24 cellular contexts compared by ENCODE assay signal in genomic region chr10:127427926-127428325, GRCh38.
DNase-seq lines count a peak whose midpoint lies in the region; ATAC-seq and TF ChIP-seq lines count a peak whose summit lies in the region.
"Had no signal": no experiment of that assay in that cellular context is flagged by ENCODE, and none has a peak within 500 bp of the region (broad histone marks: within the 10 kb centered on the region; RNA-seq: fewer than 3 reads in every experiment).

No MANE protein-coding gene starts in this region.

- no peaks in the 10 kb centered on the region for H3K27me3 Mint-ChIP-seq in WTC11 (ENCODE audit: low read depth)
- H3K27me3 Mint-ChIP-seq: CD4-positive, alpha-beta memory T cell; CD4-positive, CD25-positive, alpha-beta regulatory T cell; CD8-positive, alpha-beta memory T cell had no signal

- ATAC-seq in WTC11 (no peak), GM19328 (IDR thresholded peaks at IDR 0.05; ENCODE audit: unreplicated experiment) (no peak), GM18502 (IDR thresholded peaks at IDR 0.05; ENCODE audit: poor library complexity, unreplicated experiment) (no peak)
- ATAC-seq: GM12878 had no signal

- peaks cover 3% of the 10 kb centered on the region for H3K27me3 ChIP-seq in neutrophil
- H3K27me3 ChIP-seq in H7 (ENCODE audit: control insufficient read depth, insufficient read depth, low read length) = no peaks in the 10 kb centered on the region
- H3K27me3 ChIP-seq: BLaER1 had no signal

- no peak overlapping the region for H3K4me3 Mint-ChIP-seq in WTC11
- H3K4me3 Mint-ChIP-seq: CD14-positive monocyte; CD4-positive, alpha-beta memory T cell; CD4-positive, CD25-positive, alpha-beta regulatory T cell; CD8-positive, alpha-beta memory T cell had no signal

- H3K9me3 Mint-ChIP-seq in WTC11 = peaks cover 16% of the 10 kb centered on the region

- H3K27ac Mint-ChIP-seq in WTC11 = peak overlapping the region; percentile 9; the same call in 1 of the 2 replicates
- H3K27ac Mint-ChIP-seq: CD14-positive monocyte; CD4-positive, alpha-beta memory T cell; CD4-positive, CD25-positive, alpha-beta regulatory T cell; CD8-positive, alpha-beta memory T cell had no signal

- peak overlapping the region; percentile 31 for H3K27ac ChIP-seq in neutrophil
- H3K27ac ChIP-seq: BLaER1 had no signal

- peak; percentile 69 for DNase-seq in MV-4-11 (lab: John Stamatoyannopoulos, UW)
- no peak for DNase-seq in WTC11 (ENCODE audit: low spot score)
- no peak for DNase-seq in H7
- DNase-seq: 8988T; ACHN; BE2C; C1 segment of cervical spinal cord; CD4-positive, alpha-beta memory T cell; CD4-positive, CD25-positive, alpha-beta regulatory T cell; CD8-positive, alpha-beta memory T cell; COR-L47; DMS 273 treated with DMSO at 0.1 percent for 48 hours; DMS153; DMS53; DMS79; DND-41; EL; GDM1 had no signal

- H3K36me3 Mint-ChIP-seq in WTC11 = peaks cover 43% of the 10 kb centered on the region
- H3K36me3 Mint-ChIP-seq: CD14-positive monocyte; CD4-positive, alpha-beta memory T cell; CD4-positive, CD25-positive, alpha-beta regulatory T cell; CD8-positive, alpha-beta memory T cell had no signal

- no peaks in the 10 kb centered on the region for H3K9me3 ChIP-seq in neutrophil
- H3K9me3 ChIP-seq: BE2C had no signal

- CTCF ChIA-PET in WTC11 (lab: Charles Lee) = no interaction called here

- H3K4me3 ChIP-seq in neutrophil (ENCODE audit: low read depth in 1 of 2, low read length in 1 of 2) (no peak overlapping the region), H7 (ENCODE audit: insufficient read depth, low read depth, low read length) (no peak overlapping the region)
- H3K4me3 ChIP-seq: BLaER1, GM12878 had no signal

- TF ChIP-seq CTCF in WTC11 (IDR thresholded peaks at IDR 0.05) (no peak), neutrophil (IDR thresholded peaks at IDR 0.05) (no peak)

- H3K36me3 ChIP-seq in neutrophil (no peaks in the 10 kb centered on the region), H7 (replicated peaks; ENCODE audit: control insufficient read depth, insufficient read depth, low read length) (peaks cover 2% of the 10 kb centered on the region)
- H3K36me3 ChIP-seq: BE2C, BLaER1 had no signal

- H3K4me1 ChIP-seq in neutrophil (ENCODE audit: control insufficient read depth in 1 of 2, insufficient read depth in 1 of 2, low read depth in 1 of 2, low read length in 1 of 2) = peaks cover 20 to 29% of the 10 kb centered on the region in 2 experiments

- H3K4me1 Mint-ChIP-seq in WTC11 = peaks cover 11% of the 10 kb centered on the region
- H3K4me1 Mint-ChIP-seq: CD4-positive, alpha-beta memory T cell; CD4-positive, CD25-positive, alpha-beta regulatory T cell had no signal

- POLR2A ChIA-PET in WTC11 (lab: Charles Lee) = no interaction called here

TF ChIP-seq in WTC11, 78 proteins besides CTCF, POLR2A, EP300 and RAD21 (continues in another document):
- TF ChIP-seq TCF7 (CRISPR knock-in tag; IDR thresholded peaks at IDR 0.05; ENCODE audit: low read depth) (no peak), SMAD4 (CRISPR knock-in tag; IDR thresholded peaks at IDR 0.05) (no peak), NR3C1 (CRISPR knock-in tag; conservative IDR thresholded peaks at IDR 0.05; ENCODE audit: low read depth) (no peak), AFF4 (CRISPR knock-in tag; IDR thresholded peaks at IDR 0.05; ENCODE audit: borderline replicate concordance) (no peak), ETV6 (CRISPR knock-in tag; IDR thresholded peaks at IDR 0.05) (no peak), FOXK1 (CRISPR knock-in tag; IDR thresholded peaks at IDR 0.05) (no peak), ZSCAN18 (CRISPR knock-in tag; IDR thresholded peaks at IDR 0.05) (no peak), NFATC4 (CRISPR knock-in tag; IDR thresholded peaks at IDR 0.05) (no peak), USF1 (CRISPR knock-in tag; IDR thresholded peaks at IDR 0.05) (no peak), ZNF512 (CRISPR knock-in tag; IDR thresholded peaks at IDR 0.05; ENCODE audit: borderline replicate concordance) (no peak), ZNF219 (CRISPR knock-in tag; IDR thresholded peaks at IDR 0.05; ENCODE audit: borderline replicate concordance) (no peak), ZNF425 (CRISPR knock-in tag; conservative IDR thresholded peaks at IDR 0.05) (no peak), OVOL2 (CRISPR knock-in tag; IDR thresholded peaks at IDR 0.05; ENCODE audit: borderline replicate concordance) (no peak), TEAD4 (CRISPR knock-in tag; IDR thresholded peaks at IDR 0.05) (no peak), SP1 (CRISPR knock-in tag; conservative IDR thresholded peaks at IDR 0.05) (no peak), ZNF263 (CRISPR knock-in tag; IDR thresholded peaks at IDR 0.05; ENCODE audit: low read depth) (no peak), NR1H2 (CRISPR knock-in tag; IDR thresholded peaks at IDR 0.05) (no peak), IRF2 (CRISPR knock-in tag; IDR thresholded peaks at IDR 0.05; ENCODE audit: borderline replicate concordance, low read depth) (no peak), FOXP1 (CRISPR knock-in tag; IDR thresholded peaks at IDR 0.05; ENCODE audit: borderline replicate concordance) (no peak)
